ENCODE assay signal across 10 cellular contexts in the genomic region with DNA sequence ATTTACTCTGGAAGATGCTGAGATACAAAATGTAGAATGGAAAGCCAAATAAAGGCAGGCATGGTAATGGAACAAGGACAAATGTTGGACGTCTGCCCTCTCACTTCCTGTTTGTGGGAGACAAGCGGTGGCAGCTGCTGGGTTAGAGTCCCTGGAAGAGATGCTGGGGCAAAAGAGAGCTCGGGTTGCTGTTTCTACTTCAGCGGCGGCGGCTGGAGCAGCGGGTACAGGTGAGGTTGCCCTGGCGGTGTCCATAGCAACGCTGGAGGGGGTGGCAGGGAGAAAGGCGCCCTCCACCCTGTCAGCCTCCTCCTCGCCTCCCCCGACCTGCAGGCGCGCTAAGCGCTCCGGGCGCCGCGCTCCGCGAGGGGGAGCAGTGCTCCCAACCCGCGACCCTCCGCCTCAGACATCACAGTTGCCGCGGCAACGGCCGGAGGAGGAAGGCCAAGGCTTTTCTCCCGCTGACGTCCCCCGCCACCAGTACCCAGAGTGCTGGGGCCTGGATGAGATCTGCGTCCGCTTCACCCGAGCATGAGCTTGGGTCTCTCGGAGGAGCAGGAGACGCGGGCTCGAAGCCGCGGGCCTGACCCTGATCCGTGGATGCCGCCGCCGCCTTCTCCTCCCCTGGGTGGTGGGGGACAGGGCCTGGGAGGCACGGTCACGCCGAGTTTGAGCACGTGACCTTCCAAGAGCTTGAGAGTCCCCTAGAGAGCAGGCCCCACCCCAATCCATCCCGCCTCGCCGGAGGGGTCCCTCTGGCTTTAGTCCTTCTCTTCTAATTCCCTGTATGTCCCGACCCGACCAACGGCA.
DNase-seq lines count a peak whose midpoint lies in the region; ATAC-seq and TF ChIP-seq lines count a peak whose summit lies in the region.
"Had no signal": no experiment of that assay in that cellular context is flagged by ENCODE, and none has a peak within 500 bp of the region (broad histone marks: within the 10 kb centered on the region; RNA-seq: fewer than 3 reads in every experiment).

No MANE protein-coding gene starts in this region.

- H3K27me3 Mint-ChIP-seq in neural progenitor cell (ENCODE audit: insufficient read depth, low read depth): no peaks in the 10 kb centered on the region

- no peaks in the 10 kb centered on the region for H4K20me1 ChIP-seq in neural progenitor cell (ENCODE audit: low read depth)
- H4K20me1 ChIP-seq: BLaER1 treated with 17β-estradiol and CSF1 and Interleukin-3, amounts not matched to agents 10 nM and 100 nM had no signal

- H3F3A ChIP-seq in neural progenitor cell (ENCODE audit: low read depth): peaks cover 4% of the 10 kb centered on the region

- TF ChIP-seq EP300 in gastroesophageal sphincter (IDR thresholded peaks at IDR 0.05): no peak

- H3K9ac ChIP-seq in neural progenitor cell: no peak overlapping the region
- H3K9ac ChIP-seq: BLaER1 treated with 17β-estradiol and CSF1 and Interleukin-3, amounts not matched to agents 10 nM and 100 nM had no signal

- peak overlapping the region; percentile 83 for H3K4me2 ChIP-seq in neural progenitor cell
- H3K4me2 ChIP-seq: BLaER1 treated with 17β-estradiol and CSF1 and Interleukin-3, amounts not matched to agents 10 nM and 100 nM had no signal

- peak overlapping the region; percentile 78 for H2AFZ ChIP-seq in neural progenitor cell (replicated peaks)

- H3K36me3 ChIP-seq in gastroesophageal sphincter (no peaks in the 10 kb centered on the region), neural progenitor cell (no peaks in the 10 kb centered on the region)
- H3K36me3 ChIP-seq: BLaER1 treated with 17β-estradiol and CSF1 and Interleukin-3, amounts not matched to agents 10 nM and 100 nM had no signal

- H3K9me3 ChIP-seq in gastroesophageal sphincter (peaks cover 0 to 7% (median 0%) of the 10 kb centered on the region in 3 donors), neural progenitor cell (ENCODE audit: low read depth) (no peaks in the 10 kb centered on the region)

- H3K9me3 Mint-ChIP-seq in neural progenitor cell: no peaks in the 10 kb centered on the region

- peaks cover 13% of the 10 kb centered on the region for H3K4me1 Mint-ChIP-seq in neural progenitor cell

- ATAC-seq in gastroesophageal sphincter (peak; percentile 28), GM18517 (IDR thresholded peaks at IDR 0.05; ENCODE audit: unreplicated experiment) (no peak), HG03280 (IDR thresholded peaks at IDR 0.05; ENCODE audit: unreplicated experiment) (no peak)

- peak overlapping the region in 1 of 2 donors; percentile 43 for H3K4me3 ChIP-seq in gastroesophageal sphincter
- H3K4me3 ChIP-seq in neural progenitor cell: peak overlapping the region; percentile 54
- H3K4me3 ChIP-seq: BLaER1 treated with 17β-estradiol and CSF1 and Interleukin-3, amounts not matched to agents 10 nM and 100 nM had no signal

- DNase-seq in activated effector memory CD4-positive, alpha-beta T cell treated with anti-CD3 and anti-CD28 coated beads, Interleukin-2, amount 50 U/mL, for 16 hours: peak; percentile 53
- DNase-seq in activated effector memory CD4-positive, alpha-beta T cell treated with Interleukin-2 at 50 U/mL for 16 hours: no peak
- DNase-seq in RPMI7951 (ENCODE audit: low read depth) (peak; percentile 15), neural progenitor cell (ENCODE audit: low spot score) (peak; percentile 89)
- DNase-seq in stimulated activated CD8-positive, alpha-beta memory T cell treated with anti-CD3 and anti-CD28 coated beads, Interleukin-4, amount 100 ng/mL, for 48 hours: no peak

- H3K4me3 Mint-ChIP-seq in neural progenitor cell: peak overlapping the region; percentile 82
- H3K4me3 Mint-ChIP-seq: natural killer cell treated with Interleukin-12 subunit alpha and Interleukin-12 subunit beta and Interleukin-15 and Interleukin-18, amount 100 ng/mL, for 72 hours had no signal

- H3K27ac ChIP-seq in gastroesophageal sphincter: no peak overlapping the region
- no peak overlapping the region for H3K27ac ChIP-seq in neural progenitor cell
- H3K27ac ChIP-seq: BLaER1 treated with 17β-estradiol and CSF1 and Interleukin-3, amounts not matched to agents 10 nM and 100 nM had no signal

- H3K27me3 ChIP-seq in gastroesophageal sphincter (peaks cover 39% of the 10 kb centered on the region), neural progenitor cell (peaks cover 71% of the 10 kb centered on the region)
- H3K27me3 ChIP-seq: BLaER1 treated with 17β-estradiol and CSF1 and Interleukin-3, amounts not matched to agents 10 nM and 100 nM had no signal

- H3K4me1 ChIP-seq in gastroesophageal sphincter: peaks cover 0 to 14% (median 5%) of the 10 kb centered on the region in 3 donors
- peaks cover 3% of the 10 kb centered on the region for H3K4me1 ChIP-seq in neural progenitor cell

- no peaks in the 10 kb centered on the region for H3K79me2 ChIP-seq in neural progenitor cell (ENCODE audit: low read depth)

- no peak overlapping the region for H3K27ac Mint-ChIP-seq in neural progenitor cell
- H3K27ac Mint-ChIP-seq: natural killer cell treated with Interleukin-12 subunit alpha and Interleukin-12 subunit beta and Interleukin-15 and Interleukin-18, amount 100 ng/mL, for 72 hours had no signal

- no peaks in the 10 kb centered on the region for H3K36me3 Mint-ChIP-seq in neural progenitor cell

- TF ChIP-seq CTCF in gastroesophageal sphincter (IDR thresholded peaks at IDR 0.05) (peak in 1 of 4 experiments; percentile 31), neural progenitor cell (IDR thresholded peaks at IDR 0.05) (peak; percentile 64)

- TF ChIP-seq POLR2A in gastroesophageal sphincter (IDR thresholded peaks at IDR 0.05): no peak

- WGBS in gastroesophageal sphincter (ENCODE audit: low coverage in 1 of 2), 2 donors: 0 to 4% methylated on average over 1 to 18 of the region's 54 CpGs

Comparison
In these comparisons a context has a peak if more than half of its experiments do, and no peak if none do; other contexts are left out.
1. DNase-seq: peak in activated effector memory CD4-positive, alpha-beta T cell treated with anti-CD3 and anti-CD28 coated beads, Interleukin-2, amount 50 U/mL, for 16 hours (single experiment), RPMI7951 (single experiment) and neural progenitor cell (single experiment); none in activated effector memory CD4-positive, alpha-beta T cell treated with Interleukin-2 at 50 U/mL for 16 hours (single experiment) and stimulated activated CD8-positive, alpha-beta memory T cell treated with anti-CD3 and anti-CD28 coated beads, Interleukin-4, amount 100 ng/mL, for 48 hours (single experiment).